ENCODE assay signal across 1 cellular context in the genomic region with DNA sequence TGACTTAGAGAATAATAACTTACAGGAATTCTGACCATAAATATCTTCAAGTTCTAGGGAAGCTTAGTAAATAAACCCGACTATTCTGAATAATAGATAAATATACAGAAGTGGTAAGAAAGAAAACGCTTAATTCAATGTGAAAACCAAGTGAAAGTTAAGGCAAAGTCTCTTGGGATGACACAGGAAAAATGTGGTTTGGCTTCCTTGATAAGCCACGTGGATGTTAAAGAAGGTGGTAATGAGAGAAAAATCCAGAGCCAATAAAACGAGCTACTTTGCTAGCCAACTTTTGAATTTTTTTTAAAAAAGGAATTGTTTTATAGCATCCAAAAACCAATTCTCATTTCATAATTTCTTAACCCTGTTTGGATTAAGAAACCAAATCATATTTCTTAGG.
TF ChIP-seq lines count a peak whose summit lies in the region.

No MANE protein-coding gene starts in this region.

TF ChIP-seq in GM12878, 131 proteins besides CTCF, POLR2A, EP300 and RAD21 (continued from another document):
- TF ChIP-seq GABPA (IDR thresholded peaks at IDR 0.05; ENCODE audit: low read depth) (no peak), ZNF622 (IDR thresholded peaks at IDR 0.05) (no peak), IKZF1 (conservative IDR thresholded peaks at IDR 0.05) (no peak), EED (IDR thresholded peaks at IDR 0.05; ENCODE audit: low read depth) (no peak), LARP7 (IDR thresholded peaks at IDR 0.05) (no peak), KAT2A (conservative IDR thresholded peaks at IDR 0.05; ENCODE audit: control insufficient read depth, low read depth, low read length) (no peak), SP1 (IDR thresholded peaks at IDR 0.05; ENCODE audit: low read depth, low read length) (no peak)
- TF ChIP-seq, protein P1, sequence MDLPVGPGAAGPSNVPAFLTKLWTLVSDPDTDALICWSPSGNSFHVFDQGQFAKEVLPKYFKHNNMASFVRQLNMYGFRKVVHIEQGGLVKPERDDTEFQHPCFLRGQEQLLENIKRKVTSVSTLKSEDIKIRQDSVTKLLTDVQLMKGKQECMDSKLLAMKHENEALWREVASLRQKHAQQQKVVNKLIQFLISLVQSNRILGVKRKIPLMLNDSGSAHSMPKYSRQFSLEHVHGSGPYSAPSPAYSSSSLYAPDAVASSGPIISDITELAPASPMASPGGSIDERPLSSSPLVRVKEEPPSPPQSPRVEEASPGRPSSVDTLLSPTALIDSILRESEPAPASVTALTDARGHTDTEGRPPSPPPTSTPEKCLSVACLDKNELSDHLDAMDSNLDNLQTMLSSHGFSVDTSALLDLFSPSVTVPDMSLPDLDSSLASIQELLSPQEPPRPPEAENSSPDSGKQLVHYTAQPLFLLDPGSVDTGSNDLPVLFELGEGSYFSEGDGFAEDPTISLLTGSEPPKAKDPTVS (IDR thresholded peaks at IDR 0.05; ENCODE audit: low read depth, low read length), result no peak
- TF ChIP-seq, protein P2, sequence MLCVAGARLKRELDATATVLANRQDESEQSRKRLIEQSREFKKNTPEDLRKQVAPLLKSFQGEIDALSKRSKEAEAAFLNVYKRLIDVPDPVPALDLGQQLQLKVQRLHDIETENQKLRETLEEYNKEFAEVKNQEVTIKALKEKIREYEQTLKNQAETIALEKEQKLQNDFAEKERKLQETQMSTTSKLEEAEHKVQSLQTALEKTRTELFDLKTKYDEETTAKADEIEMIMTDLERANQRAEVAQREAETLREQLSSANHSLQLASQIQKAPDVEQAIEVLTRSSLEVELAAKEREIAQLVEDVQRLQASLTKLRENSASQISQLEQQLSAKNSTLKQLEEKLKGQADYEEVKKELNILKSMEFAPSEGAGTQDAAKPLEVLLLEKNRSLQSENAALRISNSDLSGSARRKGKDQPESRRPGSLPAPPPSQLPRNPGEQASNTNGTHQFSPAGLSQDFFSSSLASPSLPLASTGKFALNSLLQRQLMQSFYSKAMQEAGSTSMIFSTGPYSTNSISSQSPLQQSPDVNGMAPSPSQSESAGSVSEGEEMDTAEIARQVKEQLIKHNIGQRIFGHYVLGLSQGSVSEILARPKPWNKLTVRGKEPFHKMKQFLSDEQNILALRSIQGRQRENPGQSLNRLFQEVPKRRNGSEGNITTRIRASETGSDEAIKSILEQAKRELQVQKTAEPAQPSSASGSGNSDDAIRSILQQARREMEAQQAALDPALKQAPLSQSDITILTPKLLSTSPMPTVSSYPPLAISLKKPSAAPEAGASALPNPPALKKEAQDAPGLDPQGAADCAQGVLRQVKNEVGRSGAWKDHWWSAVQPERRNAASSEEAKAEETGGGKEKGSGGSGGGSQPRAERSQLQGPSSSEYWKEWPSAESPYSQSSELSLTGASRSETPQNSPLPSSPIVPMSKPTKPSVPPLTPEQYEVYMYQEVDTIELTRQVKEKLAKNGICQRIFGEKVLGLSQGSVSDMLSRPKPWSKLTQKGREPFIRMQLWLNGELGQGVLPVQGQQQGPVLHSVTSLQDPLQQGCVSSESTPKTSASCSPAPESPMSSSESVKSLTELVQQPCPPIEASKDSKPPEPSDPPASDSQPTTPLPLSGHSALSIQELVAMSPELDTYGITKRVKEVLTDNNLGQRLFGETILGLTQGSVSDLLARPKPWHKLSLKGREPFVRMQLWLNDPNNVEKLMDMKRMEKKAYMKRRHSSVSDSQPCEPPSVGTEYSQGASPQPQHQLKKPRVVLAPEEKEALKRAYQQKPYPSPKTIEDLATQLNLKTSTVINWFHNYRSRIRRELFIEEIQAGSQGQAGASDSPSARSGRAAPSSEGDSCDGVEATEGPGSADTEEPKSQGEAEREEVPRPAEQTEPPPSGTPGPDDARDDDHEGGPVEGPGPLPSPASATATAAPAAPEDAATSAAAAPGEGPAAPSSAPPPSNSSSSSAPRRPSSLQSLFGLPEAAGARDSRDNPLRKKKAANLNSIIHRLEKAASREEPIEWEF (IDR thresholded peaks at IDR 0.05; ENCODE audit: insufficient replicate concordance, low read depth, low read length), result no peak
- TF ChIP-seq, protein P3, sequence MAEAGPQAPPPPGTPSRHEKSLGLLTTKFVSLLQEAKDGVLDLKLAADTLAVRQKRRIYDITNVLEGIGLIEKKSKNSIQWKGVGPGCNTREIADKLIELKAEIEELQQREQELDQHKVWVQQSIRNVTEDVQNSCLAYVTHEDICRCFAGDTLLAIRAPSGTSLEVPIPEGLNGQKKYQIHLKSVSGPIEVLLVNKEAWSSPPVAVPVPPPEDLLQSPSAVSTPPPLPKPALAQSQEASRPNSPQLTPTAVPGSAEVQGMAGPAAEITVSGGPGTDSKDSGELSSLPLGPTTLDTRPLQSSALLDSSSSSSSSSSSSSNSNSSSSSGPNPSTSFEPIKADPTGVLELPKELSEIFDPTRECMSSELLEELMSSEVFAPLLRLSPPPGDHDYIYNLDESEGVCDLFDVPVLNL (IDR thresholded peaks at IDR 0.05; ENCODE audit: low read depth, low read length), result no peak
- TF ChIP-seq, protein P4, sequence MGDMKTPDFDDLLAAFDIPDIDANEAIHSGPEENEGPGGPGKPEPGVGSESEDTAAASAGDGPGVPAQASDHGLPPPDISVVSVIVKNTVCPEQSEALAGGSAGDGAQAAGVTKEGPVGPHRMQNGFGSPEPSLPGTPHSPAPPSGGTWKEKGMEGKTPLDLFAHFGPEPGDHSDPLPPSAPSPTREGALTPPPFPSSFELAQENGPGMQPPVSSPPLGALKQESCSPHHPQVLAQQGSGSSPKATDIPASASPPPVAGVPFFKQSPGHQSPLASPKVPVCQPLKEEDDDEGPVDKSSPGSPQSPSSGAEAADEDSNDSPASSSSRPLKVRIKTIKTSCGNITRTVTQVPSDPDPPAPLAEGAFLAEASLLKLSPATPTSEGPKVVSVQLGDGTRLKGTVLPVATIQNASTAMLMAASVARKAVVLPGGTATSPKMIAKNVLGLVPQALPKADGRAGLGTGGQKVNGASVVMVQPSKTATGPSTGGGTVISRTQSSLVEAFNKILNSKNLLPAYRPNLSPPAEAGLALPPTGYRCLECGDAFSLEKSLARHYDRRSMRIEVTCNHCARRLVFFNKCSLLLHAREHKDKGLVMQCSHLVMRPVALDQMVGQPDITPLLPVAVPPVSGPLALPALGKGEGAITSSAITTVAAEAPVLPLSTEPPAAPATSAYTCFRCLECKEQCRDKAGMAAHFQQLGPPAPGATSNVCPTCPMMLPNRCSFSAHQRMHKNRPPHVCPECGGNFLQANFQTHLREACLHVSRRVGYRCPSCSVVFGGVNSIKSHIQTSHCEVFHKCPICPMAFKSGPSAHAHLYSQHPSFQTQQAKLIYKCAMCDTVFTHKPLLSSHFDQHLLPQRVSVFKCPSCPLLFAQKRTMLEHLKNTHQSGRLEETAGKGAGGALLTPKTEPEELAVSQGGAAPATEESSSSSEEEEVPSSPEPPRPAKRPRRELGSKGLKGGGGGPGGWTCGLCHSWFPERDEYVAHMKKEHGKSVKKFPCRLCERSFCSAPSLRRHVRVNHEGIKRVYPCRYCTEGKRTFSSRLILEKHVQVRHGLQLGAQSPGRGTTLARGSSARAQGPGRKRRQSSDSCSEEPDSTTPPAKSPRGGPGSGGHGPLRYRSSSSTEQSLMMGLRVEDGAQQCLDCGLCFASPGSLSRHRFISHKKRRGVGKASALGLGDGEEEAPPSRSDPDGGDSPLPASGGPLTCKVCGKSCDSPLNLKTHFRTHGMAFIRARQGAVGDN (IDR thresholded peaks at IDR 0.05), result no peak
TF ChIP-seq in GM12878: peak in this region for 0.
